1 cellular context compared by ENCODE assay signal in the genomic region with DNA sequence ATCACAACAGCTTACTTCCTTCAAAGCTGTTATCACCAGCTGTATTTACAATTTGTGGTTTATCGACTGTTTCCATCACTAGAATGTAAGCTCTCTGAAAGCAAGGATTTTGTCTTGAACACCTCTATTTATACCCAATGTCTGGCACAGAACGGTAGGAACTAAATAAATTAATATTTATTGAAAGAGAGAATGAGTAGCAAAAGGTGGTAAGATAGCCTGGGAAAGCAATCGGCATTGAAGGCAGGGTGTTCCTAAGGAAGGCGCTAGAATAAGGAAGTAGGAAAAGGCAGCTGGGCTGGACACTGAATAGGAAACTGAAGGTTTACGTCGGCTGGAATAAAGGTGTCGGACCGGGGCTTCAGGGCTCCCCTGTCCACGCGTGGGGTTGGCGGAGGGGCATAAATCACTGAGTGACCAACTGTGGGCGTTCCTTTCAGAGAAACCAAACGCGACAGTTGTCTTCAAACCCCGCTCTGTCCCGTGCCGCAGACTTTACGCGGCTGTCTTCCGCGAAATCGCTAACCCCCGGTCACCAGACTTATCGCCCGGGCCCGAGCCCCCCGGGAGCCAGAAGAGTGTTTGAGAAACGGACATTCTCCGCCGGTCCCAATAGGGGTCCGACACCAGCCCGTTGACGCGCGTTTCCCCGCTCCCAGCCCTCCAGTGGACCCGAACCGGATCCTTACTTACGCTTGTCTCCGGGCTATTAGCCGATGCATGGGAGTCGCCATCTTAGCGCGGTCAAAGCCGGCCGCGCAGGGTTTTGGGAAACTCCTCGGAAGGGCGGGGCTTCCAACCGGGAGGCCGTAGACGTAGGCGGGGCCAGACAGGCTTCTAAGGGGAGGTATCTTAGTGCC.
TF ChIP-seq lines count a peak whose summit lies in the region.

Gene ZCCHC10, minus strand, starts transcription at position 746 of the 860 bp plus-strand sequence. Its CDS starts 12 bp downstream, at position 734.

TF ChIP-seq in K562, 482 proteins besides CTCF, POLR2A, EP300 and RAD21 (continued from another document and continues in another):
- TF ChIP-seq ZNF668 (CRISPR knock-in tag; IDR thresholded peaks at IDR 0.05) (0 out of 2 replicates have a peak, but pooled peaks have one; percentile 21), FOXK2 (conservative IDR thresholded peaks at IDR 0.05 in 1 of 2, IDR thresholded peaks at IDR 0.05 in 1 of 2; ENCODE audit: low read depth in 2 of 2) (peak; percentile 42 to 64; a peak in 2 of 4 replicates), PCBP1 (IDR thresholded peaks at IDR 0.05; ENCODE audit: low read depth, low read length, poor library complexity, severe bottlenecking) (peak; percentile 57), DIDO1 (tag; IDR thresholded peaks at IDR 0.05; ENCODE audit: low read depth) (0 out of 2 replicates have a peak, but pooled peaks have one; percentile 45), SPI1 (IDR thresholded peaks at IDR 0.05; ENCODE audit: borderline replicate concordance, low read depth, low read length) (peak; percentile 27; the same call in 1 of the 2 replicates), EGR1 (conservative IDR thresholded peaks at IDR 0.05) (peak; percentile 26; the same call in 1 of the 2 replicates), NBN (IDR thresholded peaks at IDR 0.05; ENCODE audit: low read depth) (peak; percentile 16; the same call in 1 of the 2 replicates), MYNN (IDR thresholded peaks at IDR 0.05) (no peak), MYNN (CRISPR knock-in tag; IDR thresholded peaks at IDR 0.05) (no peak), SMARCE1 (IDR thresholded peaks at IDR 0.05) (0 out of 2 replicates have a peak, but pooled peaks have one; percentile 46), NEUROD1 (IDR thresholded peaks at IDR 0.05; ENCODE audit: borderline replicate concordance, low read depth, low read length, partially characterized antibody) (no peak), HOXB6 (CRISPR knock-in tag; IDR thresholded peaks at IDR 0.05; ENCODE audit: borderline replicate concordance) (no peak), POLR2B (IDR thresholded peaks at IDR 0.05; ENCODE audit: low read depth, partially characterized antibody) (peak; percentile 94), ZNF507 (tag; conservative IDR thresholded peaks at IDR 0.05) (no peak), ZNF445 (CRISPR knock-in tag; IDR thresholded peaks at IDR 0.05; ENCODE audit: low read depth) (no peak), NRF1 (conservative IDR thresholded peaks at IDR 0.05 in 1 of 2, IDR thresholded peaks at IDR 0.05 in 1 of 2) (peak; percentile 74 to 77), ZNF3 (CRISPR knock-in tag; IDR thresholded peaks at IDR 0.05) (no peak), SUPT5H (IDR thresholded peaks at IDR 0.05) (peak; percentile 95), ZNF12 (CRISPR knock-in tag; IDR thresholded peaks at IDR 0.05) (peak; percentile 52; the same call in 1 of the 2 replicates), CXXC5 (CRISPR knock-in tag; IDR thresholded peaks at IDR 0.05) (peak; percentile 85), GABPB1 (CRISPR knock-in tag; IDR thresholded peaks at IDR 0.05) (peak; percentile 44; the same call in 1 of the 2 replicates), ESRRA (IDR thresholded peaks at IDR 0.05; ENCODE audit: borderline replicate concordance, low read depth) (peak; percentile 46; the same call in 1 of the 2 replicates), ZNF324 (CRISPR knock-in tag; IDR thresholded peaks at IDR 0.05) (no peak)
- TF ChIP-seq, protein P1, sequence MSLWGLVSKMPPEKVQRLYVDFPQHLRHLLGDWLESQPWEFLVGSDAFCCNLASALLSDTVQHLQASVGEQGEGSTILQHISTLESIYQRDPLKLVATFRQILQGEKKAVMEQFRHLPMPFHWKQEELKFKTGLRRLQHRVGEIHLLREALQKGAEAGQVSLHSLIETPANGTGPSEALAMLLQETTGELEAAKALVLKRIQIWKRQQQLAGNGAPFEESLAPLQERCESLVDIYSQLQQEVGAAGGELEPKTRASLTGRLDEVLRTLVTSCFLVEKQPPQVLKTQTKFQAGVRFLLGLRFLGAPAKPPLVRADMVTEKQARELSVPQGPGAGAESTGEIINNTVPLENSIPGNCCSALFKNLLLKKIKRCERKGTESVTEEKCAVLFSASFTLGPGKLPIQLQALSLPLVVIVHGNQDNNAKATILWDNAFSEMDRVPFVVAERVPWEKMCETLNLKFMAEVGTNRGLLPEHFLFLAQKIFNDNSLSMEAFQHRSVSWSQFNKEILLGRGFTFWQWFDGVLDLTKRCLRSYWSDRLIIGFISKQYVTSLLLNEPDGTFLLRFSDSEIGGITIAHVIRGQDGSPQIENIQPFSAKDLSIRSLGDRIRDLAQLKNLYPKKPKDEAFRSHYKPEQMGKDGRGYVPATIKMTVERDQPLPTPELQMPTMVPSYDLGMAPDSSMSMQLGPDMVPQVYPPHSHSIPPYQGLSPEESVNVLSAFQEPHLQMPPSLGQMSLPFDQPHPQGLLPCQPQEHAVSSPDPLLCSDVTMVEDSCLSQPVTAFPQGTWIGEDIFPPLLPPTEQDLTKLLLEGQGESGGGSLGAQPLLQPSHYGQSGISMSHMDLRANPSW (CRISPR knock-in tag; IDR thresholded peaks at IDR 0.05): peak; percentile 77; the same call in 1 of the 2 replicates
- TF ChIP-seq, protein P2, sequence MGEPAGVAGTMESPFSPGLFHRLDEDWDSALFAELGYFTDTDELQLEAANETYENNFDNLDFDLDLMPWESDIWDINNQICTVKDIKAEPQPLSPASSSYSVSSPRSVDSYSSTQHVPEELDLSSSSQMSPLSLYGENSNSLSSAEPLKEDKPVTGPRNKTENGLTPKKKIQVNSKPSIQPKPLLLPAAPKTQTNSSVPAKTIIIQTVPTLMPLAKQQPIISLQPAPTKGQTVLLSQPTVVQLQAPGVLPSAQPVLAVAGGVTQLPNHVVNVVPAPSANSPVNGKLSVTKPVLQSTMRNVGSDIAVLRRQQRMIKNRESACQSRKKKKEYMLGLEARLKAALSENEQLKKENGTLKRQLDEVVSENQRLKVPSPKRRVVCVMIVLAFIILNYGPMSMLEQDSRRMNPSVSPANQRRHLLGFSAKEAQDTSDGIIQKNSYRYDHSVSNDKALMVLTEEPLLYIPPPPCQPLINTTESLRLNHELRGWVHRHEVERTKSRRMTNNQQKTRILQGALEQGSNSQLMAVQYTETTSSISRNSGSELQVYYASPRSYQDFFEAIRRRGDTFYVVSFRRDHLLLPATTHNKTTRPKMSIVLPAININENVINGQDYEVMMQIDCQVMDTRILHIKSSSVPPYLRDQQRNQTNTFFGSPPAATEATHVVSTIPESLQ (CRISPR knock-in tag; IDR thresholded peaks at IDR 0.05): peak; percentile 75; the same call in 1 of the 2 replicates
- TF ChIP-seq, protein P3, sequence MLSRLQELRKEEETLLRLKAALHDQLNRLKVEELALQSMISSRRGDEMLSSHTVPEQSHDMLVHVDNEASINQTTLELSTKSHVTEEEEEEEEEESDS (CRISPR knock-in tag; IDR thresholded peaks at IDR 0.05): no peak
- TF ChIP-seq, protein P4, sequence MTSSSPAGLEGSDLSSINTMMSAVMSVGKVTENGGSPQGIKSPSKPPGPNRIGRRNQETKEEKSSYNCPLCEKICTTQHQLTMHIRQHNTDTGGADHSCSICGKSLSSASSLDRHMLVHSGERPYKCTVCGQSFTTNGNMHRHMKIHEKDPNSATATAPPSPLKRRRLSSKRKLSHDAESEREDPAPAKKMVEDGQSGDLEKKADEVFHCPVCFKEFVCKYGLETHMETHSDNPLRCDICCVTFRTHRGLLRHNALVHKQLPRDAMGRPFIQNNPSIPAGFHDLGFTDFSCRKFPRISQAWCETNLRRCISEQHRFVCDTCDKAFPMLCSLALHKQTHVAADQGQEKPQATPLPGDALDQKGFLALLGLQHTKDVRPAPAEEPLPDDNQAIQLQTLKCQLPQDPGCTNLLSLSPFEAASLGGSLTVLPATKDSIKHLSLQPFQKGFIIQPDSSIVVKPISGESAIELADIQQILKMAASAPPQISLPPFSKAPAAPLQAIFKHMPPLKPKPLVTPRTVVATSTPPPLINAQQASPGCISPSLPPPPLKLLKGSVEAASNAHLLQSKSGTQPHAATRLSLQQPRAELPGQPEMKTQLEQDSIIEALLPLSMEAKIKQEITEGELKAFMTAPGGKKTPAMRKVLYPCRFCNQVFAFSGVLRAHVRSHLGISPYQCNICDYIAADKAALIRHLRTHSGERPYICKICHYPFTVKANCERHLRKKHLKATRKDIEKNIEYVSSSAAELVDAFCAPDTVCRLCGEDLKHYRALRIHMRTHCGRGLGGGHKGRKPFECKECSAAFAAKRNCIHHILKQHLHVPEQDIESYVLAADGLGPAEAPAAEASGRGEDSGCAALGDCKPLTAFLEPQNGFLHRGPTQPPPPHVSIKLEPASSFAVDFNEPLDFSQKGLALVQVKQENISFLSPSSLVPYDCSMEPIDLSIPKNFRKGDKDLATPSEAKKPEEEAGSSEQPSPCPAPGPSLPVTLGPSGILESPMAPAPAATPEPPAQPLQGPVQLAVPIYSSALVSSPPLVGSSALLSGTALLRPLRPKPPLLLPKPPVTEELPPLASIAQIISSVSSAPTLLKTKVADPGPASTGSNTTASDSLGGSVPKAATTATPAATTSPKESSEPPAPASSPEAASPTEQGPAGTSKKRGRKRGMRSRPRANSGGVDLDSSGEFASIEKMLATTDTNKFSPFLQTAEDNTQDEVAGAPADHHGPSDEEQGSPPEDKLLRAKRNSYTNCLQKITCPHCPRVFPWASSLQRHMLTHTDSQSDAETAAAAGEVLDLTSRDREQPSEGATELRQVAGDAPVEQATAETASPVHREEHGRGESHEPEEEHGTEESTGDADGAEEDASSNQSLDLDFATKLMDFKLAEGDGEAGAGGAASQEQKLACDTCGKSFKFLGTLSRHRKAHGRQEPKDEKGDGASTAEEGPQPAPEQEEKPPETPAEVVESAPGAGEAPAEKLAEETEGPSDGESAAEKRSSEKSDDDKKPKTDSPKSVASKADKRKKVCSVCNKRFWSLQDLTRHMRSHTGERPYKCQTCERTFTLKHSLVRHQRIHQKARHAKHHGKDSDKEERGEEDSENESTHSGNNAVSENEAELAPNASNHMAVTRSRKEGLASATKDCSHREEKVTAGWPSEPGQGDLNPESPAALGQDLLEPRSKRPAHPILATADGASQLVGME (CRISPR knock-in tag; IDR thresholded peaks at IDR 0.05): 0 out of 2 replicates have a peak, but pooled peaks have one; percentile 76
- TF ChIP-seq, protein P5, sequence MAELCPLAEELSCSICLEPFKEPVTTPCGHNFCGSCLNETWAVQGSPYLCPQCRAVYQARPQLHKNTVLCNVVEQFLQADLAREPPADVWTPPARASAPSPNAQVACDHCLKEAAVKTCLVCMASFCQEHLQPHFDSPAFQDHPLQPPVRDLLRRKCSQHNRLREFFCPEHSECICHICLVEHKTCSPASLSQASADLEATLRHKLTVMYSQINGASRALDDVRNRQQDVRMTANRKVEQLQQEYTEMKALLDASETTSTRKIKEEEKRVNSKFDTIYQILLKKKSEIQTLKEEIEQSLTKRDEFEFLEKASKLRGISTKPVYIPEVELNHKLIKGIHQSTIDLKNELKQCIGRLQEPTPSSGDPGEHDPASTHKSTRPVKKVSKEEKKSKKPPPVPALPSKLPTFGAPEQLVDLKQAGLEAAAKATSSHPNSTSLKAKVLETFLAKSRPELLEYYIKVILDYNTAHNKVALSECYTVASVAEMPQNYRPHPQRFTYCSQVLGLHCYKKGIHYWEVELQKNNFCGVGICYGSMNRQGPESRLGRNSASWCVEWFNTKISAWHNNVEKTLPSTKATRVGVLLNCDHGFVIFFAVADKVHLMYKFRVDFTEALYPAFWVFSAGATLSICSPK (IDR thresholded peaks at IDR 0.05; ENCODE audit: borderline replicate concordance): no peak; the same call in 1 of the 2 replicates
- TF ChIP-seq, protein P6, sequence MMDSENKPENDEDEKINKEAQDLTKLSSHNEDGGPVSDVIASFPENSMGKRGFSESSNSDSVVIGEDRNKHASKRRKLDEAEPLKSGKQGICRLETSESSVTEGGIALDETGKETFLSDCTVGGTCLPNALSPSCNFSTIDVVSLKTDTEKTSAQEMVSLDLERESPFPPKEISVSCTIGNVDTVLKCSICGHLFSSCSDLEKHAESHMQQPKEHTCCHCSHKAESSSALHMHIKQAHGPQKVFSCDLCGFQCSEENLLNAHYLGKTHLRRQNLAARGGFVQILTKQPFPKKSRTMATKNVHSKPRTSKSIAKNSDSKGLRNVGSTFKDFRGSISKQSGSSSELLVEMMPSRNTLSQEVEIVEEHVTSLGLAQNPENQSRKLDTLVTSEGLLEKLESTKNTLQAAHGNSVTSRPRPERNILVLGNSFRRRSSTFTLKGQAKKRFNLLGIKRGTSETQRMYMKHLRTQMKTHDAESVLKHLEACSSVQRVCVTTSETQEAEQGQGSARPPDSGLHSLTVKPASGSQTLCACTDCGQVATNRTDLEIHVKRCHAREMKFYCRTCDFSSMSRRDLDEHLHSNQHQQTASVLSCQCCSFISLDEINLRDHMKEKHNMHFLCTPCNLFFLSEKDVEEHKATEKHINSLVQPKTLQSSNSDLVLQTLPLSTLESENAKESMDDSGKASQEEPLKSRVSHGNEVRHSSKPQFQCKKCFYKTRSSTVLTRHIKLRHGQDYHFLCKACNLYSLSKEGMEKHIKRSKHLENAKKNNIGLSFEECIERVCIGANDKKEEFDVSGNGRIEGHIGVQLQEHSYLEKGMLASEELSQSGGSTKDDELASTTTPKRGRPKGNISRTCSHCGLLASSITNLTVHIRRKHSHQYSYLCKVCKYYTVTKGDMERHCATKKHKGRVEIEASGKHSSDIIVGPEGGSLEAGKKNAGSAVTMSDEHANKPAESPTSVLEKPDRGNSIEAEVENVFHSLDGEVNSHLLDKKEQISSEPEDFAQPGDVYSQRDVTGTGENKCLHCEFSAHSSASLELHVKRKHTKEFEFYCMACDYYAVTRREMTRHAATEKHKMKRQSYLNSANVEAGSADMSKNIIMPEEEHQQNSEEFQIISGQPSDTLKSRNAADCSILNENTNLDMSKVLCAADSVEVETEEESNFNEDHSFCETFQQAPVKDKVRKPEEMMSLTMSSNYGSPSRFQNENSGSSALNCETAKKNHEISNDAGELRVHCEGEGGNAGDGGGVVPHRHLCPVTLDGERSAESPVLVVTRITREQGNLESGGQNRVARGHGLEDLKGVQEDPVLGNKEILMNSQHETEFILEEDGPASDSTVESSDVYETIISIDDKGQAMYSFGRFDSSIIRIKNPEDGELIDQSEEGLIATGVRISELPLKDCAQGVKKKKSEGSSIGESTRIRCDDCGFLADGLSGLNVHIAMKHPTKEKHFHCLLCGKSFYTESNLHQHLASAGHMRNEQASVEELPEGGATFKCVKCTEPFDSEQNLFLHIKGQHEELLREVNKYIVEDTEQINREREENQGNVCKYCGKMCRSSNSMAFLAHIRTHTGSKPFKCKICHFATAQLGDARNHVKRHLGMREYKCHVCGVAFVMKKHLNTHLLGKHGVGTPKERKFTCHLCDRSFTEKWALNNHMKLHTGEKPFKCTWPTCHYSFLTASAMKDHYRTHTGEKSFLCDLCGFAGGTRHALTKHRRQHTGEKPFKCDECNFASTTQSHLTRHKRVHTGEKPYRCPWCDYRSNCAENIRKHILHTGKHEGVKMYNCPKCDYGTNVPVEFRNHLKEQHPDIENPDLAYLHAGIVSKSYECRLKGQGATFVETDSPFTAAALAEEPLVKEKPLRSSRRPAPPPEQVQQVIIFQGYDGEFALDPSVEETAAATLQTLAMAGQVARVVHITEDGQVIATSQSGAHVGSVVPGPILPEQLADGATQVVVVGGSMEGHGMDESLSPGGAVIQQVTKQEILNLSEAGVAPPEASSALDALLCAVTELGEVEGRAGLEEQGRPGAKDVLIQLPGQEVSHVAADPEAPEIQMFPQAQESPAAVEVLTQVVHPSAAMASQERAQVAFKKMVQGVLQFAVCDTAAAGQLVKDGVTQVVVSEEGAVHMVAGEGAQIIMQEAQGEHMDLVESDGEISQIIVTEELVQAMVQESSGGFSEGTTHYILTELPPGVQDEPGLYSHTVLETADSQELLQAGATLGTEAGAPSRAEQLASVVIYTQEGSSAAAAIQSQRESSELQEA (IDR thresholded peaks at IDR 0.05; ENCODE audit: low read depth): no peak; the same call in 1 of the 2 replicates
